Comparison of ENCODE assay signal across 11 cellular contexts in the genomic region with DNA sequence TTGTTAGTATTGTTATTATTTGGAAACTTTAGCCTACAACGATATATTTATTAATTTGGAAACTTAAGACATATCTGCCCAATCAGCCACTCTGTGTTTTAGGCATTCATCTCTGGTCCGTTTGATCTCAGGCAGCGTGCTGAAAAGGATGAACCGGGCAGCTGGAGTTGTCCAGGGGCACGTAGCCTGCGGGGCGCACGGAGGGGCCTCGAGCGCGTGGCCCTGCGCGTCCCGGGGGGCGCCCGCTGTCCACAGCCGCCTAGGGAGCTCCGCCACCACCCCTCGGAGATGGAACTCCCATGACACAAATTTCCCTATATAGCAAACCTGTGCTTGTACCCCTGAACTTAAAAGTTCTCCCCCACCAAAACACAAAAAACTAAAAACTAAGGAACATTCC. TPM values are rescaled to one million over a fixed set of nuclear protein-coding genes. Genes with fewer than 3 reads are reported as not detected.
DNase-seq lines count a peak whose midpoint lies in the region; ATAC-seq, FAIRE-seq and TF ChIP-seq lines count a peak whose summit lies in the region.
"Had no signal": no experiment of that assay in that cellular context is flagged by ENCODE, and none has a peak within 500 bp of the region (broad histone marks: within the 10 kb centered on the region; RNA-seq: fewer than 3 reads in every experiment).

No MANE protein-coding gene starts in this region.

- H3K9me3 ChIP-seq in AG04450 (ENCODE audit: control insufficient read depth, insufficient read depth, low read length) (no peaks in the 10 kb centered on the region), HUES48 (ENCODE audit: control insufficient read depth, insufficient read depth, low read length) (no peaks in the 10 kb centered on the region), muscle layer of duodenum (ENCODE audit: control insufficient read depth in 1 of 2, low read length in 2 of 2) (no peaks in the 10 kb centered on the region)

- no peak for FAIRE-seq in bronchial epithelial cell (lab: Jason Lieb, UNC)
- FAIRE-seq: G401.6 had no signal

- no peak overlapping the region for H3K9ac ChIP-seq in HUES48 (ENCODE audit: low read depth, low read length)

- POLR2A ChIA-PET in AG04450 (lab: Yijun Ruan, JAX) = interaction anchor here (0.8 kb wide), 1 partner anchor 1975 kb away, joined by 3 read pairs; no protein-coding TSS in a partner anchor

- H3K27ac ChIP-seq in AG04450 (ENCODE audit: low read depth, low read length) (no peak overlapping the region), HUES48 (ENCODE audit: low read depth, low read length) (no peak overlapping the region), muscle layer of duodenum (ENCODE audit: low read length) (no peak overlapping the region)

- ATAC-seq in HG02970 (IDR thresholded peaks at IDR 0.05; ENCODE audit: low FRiP score, unreplicated experiment) = no peak

- H3K36me3 ChIP-seq in HUES48 (ENCODE audit: control insufficient read depth, insufficient read depth, low read length) (no peaks in the 10 kb centered on the region), bronchial epithelial cell (ENCODE audit: control insufficient read depth, insufficient read depth, low read length) (no peaks in the 10 kb centered on the region), muscle layer of duodenum (ENCODE audit: control insufficient read depth in 1 of 2, insufficient read depth in 2 of 2, low read length in 2 of 2) (no peaks in the 10 kb centered on the region)

- DNase-seq in AG04450 (ENCODE audit: low read depth, low spot score) (no peak), bronchial epithelial cell (ENCODE audit: low read depth) (no peak), A172 (ENCODE audit: low spot score) (no peak), EL (no peak), DMS53 (lab: John Stamatoyannopoulos, UW) (no peak)
- DNase-seq: GOT3, NCI-H1694 had no signal

- TF ChIP-seq CTCF in AG04450 (IDR thresholded peaks at IDR 0.05; ENCODE audit: low read depth, low read length) = no peak
- no peak for TF ChIP-seq CTCF in bronchial epithelial cell (IDR thresholded peaks at IDR 0.05; ENCODE audit: insufficient read depth, low read length, severe bottlenecking)

- H3K27me3 ChIP-seq in AG04450 (ENCODE audit: control insufficient read depth, insufficient read depth, low read length) (peaks cover 16% of the 10 kb centered on the region), HUES48 (ENCODE audit: control insufficient read depth, insufficient read depth, low read length) (peaks cover 12% of the 10 kb centered on the region), bronchial epithelial cell (ENCODE audit: control insufficient read depth, insufficient read depth, low read length) (peaks cover 2% of the 10 kb centered on the region), muscle layer of duodenum (ENCODE audit: low read depth, low read length) (no peaks in the 10 kb centered on the region)

- H3K4me1 ChIP-seq in HUES48 (ENCODE audit: control insufficient read depth, insufficient read depth, low read length) (peaks cover 6% of the 10 kb centered on the region; the same call in 1 of the 2 replicates), muscle layer of duodenum (ENCODE audit: control insufficient read depth in 1 of 2, insufficient read depth in 2 of 2, low read length in 2 of 2) (peaks cover 0 to 6% of the 10 kb centered on the region in 2 donors)

- CTCF ChIA-PET in AG04450 (lab: Charles Lee) = interaction anchor here (0.6 to 2.7 kb wide), 17 partner anchors 10 to 115 kb away, joined by 3 to 17 read pairs (median 5); partner anchors contain the start of gene MKI67

- H3K4me3 ChIP-seq in AG04450 (ENCODE audit: low read depth, low read length) = peak overlapping the region; percentile 71
- peak overlapping the region; percentile 71 for H3K4me3 ChIP-seq in HUES48 (ENCODE audit: low read depth, low read length)
- H3K4me3 ChIP-seq in bronchial epithelial cell (ENCODE audit: low read depth, low read length) = peak overlapping the region; percentile 55
- H3K4me3 ChIP-seq in muscle layer of duodenum (ENCODE audit: low read depth in 1 of 2, low read length in 2 of 2) = peak overlapping the region; percentile 38 to 61

RNA-seq across cellular contexts. Expression of gene MKI67, which starts 24.3 kb away (rescaled TPM):
- polyA plus RNA-seq in AG04450 (2011; rRNA removed) = 8.0 and 10.3 TPM in 2 replicates
- polyA minus RNA-seq in AG04450 (2011; rRNA and poly(A)+ RNA removed) = 15.3 and 19.5 TPM in 2 replicates
- total RNA-seq in bronchial epithelial cell = 0.26 and 0.64 TPM in 2 replicates
- 22.9 and 29.0 TPM in 2 replicates for total RNA-seq in A172 (2014; rRNA removed; shearing (Covaris generic))

Comparison
In these comparisons a context has a peak if more than half of its experiments do, and no peak if none do; other contexts are left out.
1. RNA of gene MKI67, which starts 24.3 kb away (total RNA-seq): 22.9 to 29.0 TPM in A172; 0.26 to 0.64 TPM in bronchial epithelial cell; every median in the first group is over 10 times any median in the second.
2. Peak in every context shown above with its lines, with median percentiles within 50 percentile points of each other: H3K4me3 ChIP-seq.